ENCODE assay signal across 1 cellular context in the genomic region with DNA sequence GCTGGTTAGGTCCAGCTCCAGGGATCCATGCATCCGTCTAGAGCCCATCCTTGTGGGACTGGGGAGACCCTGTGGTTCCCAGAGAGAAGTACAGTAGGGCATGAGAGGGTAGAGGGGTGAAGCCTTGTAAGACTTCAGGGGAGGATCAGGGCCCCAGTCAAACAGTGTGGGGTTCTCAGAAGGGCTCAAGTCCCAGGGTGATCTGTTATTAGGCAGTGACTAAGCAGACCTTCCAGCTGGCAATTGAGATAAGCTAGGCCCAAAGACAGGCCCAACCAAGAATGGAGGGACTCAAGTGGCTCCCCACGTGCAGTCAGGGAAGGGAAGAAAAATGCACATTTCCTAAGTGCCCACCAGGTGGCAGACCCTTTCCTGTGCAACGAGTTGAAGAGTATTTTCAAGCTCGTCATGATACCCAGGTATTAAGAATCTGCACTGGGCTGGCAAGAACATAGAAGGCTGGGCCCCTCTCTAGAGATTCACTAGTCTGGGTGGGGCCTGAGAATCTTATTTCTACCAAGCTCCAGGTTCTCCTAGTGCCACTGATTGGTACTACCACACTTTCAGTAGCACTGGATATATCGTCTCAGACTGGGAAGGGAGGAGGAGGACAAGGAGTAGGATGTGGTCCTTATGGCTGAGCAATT.
A peak's percentile ranks its signal among the peaks of the same experiment; 100 is the strongest.
TF ChIP-seq lines count a peak whose summit lies in the region.

No MANE protein-coding gene starts in this region.

TF ChIP-seq in K562, 482 proteins besides CTCF, POLR2A, EP300 and RAD21 (continued from another document):
- TF ChIP-seq FOXK2 (conservative IDR thresholded peaks at IDR 0.05 in 1 of 2, IDR thresholded peaks at IDR 0.05 in 1 of 2; ENCODE audit: low read depth in 2 of 2) (no peak), ZFP30 (CRISPR knock-in tag; IDR thresholded peaks at IDR 0.05; ENCODE audit: borderline replicate concordance) (no peak), MXI1 (IDR thresholded peaks at IDR 0.05; ENCODE audit: low read depth, low read length) (peak; percentile 45; the same call in 1 of the 2 replicates), PTBP1 (IDR thresholded peaks at IDR 0.05; ENCODE audit: low read depth, low read length) (no peak), SMARCA5 (IDR thresholded peaks at IDR 0.05) (0 out of 2 replicates have a peak, but pooled peaks have one; percentile 34), SREBF1 (IDR thresholded peaks at IDR 0.05; ENCODE audit: borderline replicate concordance, low read depth, low read length) (no peak), ZFP36 (IDR thresholded peaks at IDR 0.05; ENCODE audit: low read depth, low read length, partially characterized antibody) (peak; percentile 4), ZNF77 (CRISPR knock-in tag; IDR thresholded peaks at IDR 0.05) (no peak), SRSF1 (IDR thresholded peaks at IDR 0.05; ENCODE audit: low read depth, low read length) (no peak), TEAD4 (IDR thresholded peaks at IDR 0.05; ENCODE audit: low read length) (peak; percentile 84), TEAD4 (CRISPR knock-in tag; IDR thresholded peaks at IDR 0.05; ENCODE audit: borderline replicate concordance) (no peak)
- TF ChIP-seq, protein P1, sequence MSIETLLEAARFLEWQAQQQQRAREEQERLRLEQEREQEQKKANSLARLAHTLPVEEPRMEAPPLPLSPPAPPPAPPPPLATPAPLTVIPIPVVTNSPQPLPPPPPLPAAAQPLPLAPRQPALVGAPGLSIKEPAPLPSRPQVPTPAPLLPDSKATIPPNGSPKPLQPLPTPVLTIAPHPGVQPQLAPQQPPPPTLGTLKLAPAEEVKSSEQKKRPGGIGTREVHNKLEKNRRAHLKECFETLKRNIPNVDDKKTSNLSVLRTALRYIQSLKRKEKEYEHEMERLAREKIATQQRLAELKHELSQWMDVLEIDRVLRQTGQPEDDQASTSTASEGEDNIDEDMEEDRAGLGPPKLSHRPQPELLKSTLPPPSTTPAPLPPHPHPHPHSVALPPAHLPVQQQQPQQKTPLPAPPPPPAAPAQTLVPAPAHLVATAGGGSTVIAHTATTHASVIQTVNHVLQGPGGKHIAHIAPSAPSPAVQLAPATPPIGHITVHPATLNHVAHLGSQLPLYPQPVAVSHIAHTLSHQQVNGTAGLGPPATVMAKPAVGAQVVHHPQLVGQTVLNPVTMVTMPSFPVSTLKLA (conservative IDR thresholded peaks at IDR 0.05) = peak; percentile 90 to 93
- TF ChIP-seq, protein P2, sequence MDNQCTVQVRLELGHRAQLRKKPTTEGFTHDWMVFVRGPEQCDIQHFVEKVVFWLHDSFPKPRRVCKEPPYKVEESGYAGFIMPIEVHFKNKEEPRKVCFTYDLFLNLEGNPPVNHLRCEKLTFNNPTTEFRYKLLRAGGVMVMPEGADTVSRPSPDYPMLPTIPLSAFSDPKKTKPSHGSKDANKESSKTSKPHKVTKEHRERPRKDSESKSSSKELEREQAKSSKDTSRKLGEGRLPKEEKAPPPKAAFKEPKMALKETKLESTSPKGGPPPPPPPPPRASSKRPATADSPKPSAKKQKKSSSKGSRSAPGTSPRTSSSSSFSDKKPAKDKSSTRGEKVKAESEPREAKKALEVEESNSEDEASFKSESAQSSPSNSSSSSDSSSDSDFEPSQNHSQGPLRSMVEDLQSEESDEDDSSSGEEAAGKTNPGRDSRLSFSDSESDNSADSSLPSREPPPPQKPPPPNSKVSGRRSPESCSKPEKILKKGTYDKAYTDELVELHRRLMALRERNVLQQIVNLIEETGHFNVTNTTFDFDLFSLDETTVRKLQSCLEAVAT (IDR thresholded peaks at IDR 0.05) = peak in 1 of 2 experiments; percentile 47; a peak in 1 of 4 replicates
- TF ChIP-seq, protein P3, sequence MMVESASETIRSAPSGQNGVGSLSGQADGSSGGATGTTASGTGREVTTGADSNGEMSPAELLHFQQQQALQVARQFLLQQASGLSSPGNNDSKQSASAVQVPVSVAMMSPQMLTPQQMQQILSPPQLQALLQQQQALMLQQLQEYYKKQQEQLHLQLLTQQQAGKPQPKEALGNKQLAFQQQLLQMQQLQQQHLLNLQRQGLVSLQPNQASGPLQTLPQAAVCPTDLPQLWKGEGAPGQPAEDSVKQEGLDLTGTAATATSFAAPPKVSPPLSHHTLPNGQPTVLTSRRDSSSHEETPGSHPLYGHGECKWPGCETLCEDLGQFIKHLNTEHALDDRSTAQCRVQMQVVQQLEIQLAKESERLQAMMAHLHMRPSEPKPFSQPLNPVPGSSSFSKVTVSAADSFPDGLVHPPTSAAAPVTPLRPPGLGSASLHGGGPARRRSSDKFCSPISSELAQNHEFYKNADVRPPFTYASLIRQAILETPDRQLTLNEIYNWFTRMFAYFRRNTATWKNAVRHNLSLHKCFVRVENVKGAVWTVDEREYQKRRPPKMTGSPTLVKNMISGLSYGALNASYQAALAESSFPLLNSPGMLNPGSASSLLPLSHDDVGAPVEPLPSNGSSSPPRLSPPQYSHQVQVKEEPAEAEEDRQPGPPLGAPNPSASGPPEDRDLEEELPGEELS (CRISPR knock-in tag; IDR thresholded peaks at IDR 0.05; ENCODE audit: borderline replicate concordance) = no peak
